8 cellular contexts compared by ENCODE assay signal in the genomic region with DNA sequence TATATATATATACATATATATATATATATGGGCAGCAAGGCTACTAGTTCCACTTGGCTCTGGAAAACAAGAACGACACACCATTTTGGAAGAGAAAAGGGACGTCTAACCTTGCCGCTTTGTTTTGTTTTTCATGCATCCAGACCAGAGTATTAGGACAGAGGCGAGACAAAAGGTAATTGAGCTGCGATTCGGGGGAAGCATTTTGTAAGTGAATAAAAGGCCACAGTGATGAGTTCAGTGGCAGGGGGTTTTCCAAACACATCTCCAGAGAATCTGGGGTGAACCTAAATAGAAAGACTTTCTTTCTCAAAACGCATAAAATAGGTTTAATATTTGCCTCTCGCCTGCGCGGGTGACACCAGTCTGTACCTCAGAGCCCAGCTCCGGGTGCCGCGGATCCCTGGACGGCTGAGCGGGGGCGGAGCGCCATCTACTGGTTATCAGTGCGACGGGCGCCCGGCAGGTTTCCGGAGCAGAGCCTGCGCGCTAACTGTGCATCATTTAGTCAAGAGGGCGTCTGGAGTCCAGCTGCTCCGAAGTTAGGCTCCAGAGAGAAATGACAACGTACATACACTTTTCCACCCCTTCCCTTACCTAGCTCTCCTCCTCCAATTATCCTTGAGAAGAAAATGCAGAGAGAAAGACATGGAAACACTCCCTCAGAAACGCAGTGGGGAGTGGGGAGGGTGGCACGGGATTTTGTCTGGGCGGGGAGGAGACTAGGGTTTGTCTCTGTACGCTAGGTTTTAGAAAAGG.
A peak's percentile ranks its signal among the peaks of the same experiment; 100 is the strongest.
DNase-seq lines count a peak whose midpoint lies in the region; ATAC-seq, FAIRE-seq and TF ChIP-seq lines count a peak whose summit lies in the region.

No MANE protein-coding gene starts in this region.

- H3K27me3 ChIP-seq in HCT116 (ENCODE audit: insufficient read depth, low read length) (peaks cover 16% of the 10 kb centered on the region; the same call in 1 of the 2 replicates), MM.1S (replicated peaks; ENCODE audit: insufficient read depth, low read length) (no peaks in the 10 kb centered on the region), SU-DHL-6 (ENCODE audit: low read length) (no peaks in the 10 kb centered on the region), cardiac muscle cell (no peaks in the 10 kb centered on the region)

- H3F3A ChIP-seq in MM.1S (ENCODE audit: insufficient read depth, low read length) (no peaks in the 10 kb centered on the region), SU-DHL-6 (ENCODE audit: insufficient read depth) (no peaks in the 10 kb centered on the region)

- no peaks in the 10 kb centered on the region for H3K36me3 ChIP-seq in HCT116 (ENCODE audit: control insufficient read depth in 1 of 2, insufficient read depth in 2 of 2, low read length in 2 of 2)
- H3K36me3 ChIP-seq in MM.1S (replicated peaks; ENCODE audit: insufficient read depth, low read length), result no peaks in the 10 kb centered on the region
- H3K36me3 ChIP-seq in SU-DHL-6 (ENCODE audit: low read length), result no peaks in the 10 kb centered on the region
- no peaks in the 10 kb centered on the region for H3K36me3 ChIP-seq in cardiac muscle cell

- H3K4me3 ChIP-seq in HCT116 (replicated peaks in 1 of 2; ENCODE audit: low read depth in 1 of 2, low read length in 2 of 2), result no peak overlapping the region
- peak overlapping the region; percentile 19; the same call in 1 of the 2 replicates for H3K4me3 ChIP-seq in MM.1S (ENCODE audit: low read length)
- no peak overlapping the region for H3K4me3 ChIP-seq in SU-DHL-6 (ENCODE audit: insufficient read depth, low read length, poor library complexity, severe bottlenecking)
- H3K4me3 ChIP-seq in cardiac muscle cell, result peak overlapping the region; percentile 14

- RAD21 ChIA-PET in HCT116 (lab: Charles Lee; ENCODE audit: low non-redundant PET in 1 of 2, low total read pairs in 2 of 2, uncharacterized antibody in 2 of 2, unreplicated experiment in 2 of 2), result interaction anchor here (0.5 to 0.6 kb wide), 2 partner anchors 288 to 297 kb away, joined by 3 to 6 read pairs; no protein-coding TSS in a partner anchor

- POLR2A ChIA-PET in GM10248 (lab: Yijun Ruan, JAX), result no interaction called here
- POLR2A ChIA-PET in HCT116 (lab: Charles Lee), result interaction anchor here (0.6 kb wide), 1 partner anchor 15 kb away, joined by 3 read pairs; no protein-coding TSS in a partner anchor

- peak overlapping the region; percentile 94 for H2AFZ ChIP-seq in HCT116 (ENCODE audit: low read depth, low read length, poor library complexity, severe bottlenecking)
- peak overlapping the region; percentile 29 for H2AFZ ChIP-seq in MM.1S (ENCODE audit: low read length)
- H2AFZ ChIP-seq in SU-DHL-6 (ENCODE audit: low read depth, low read length, severe bottlenecking), result peak overlapping the region; percentile 88

- H3K4me1 Mint-ChIP-seq in activated naive CD8-positive, alpha-beta T cell treated with anti-CD3 and anti-CD28 coated beads for 36 hours, result peaks cover 6% of the 10 kb centered on the region
- peaks cover 29% of the 10 kb centered on the region for H3K4me1 Mint-ChIP-seq in progenitor cell of endocrine pancreas (ENCODE audit: low read depth)

- no peak for FAIRE-seq in urothelium cell line (lab: Jason Lieb, UNC)

- TF ChIP-seq RAD21 in HCT116 (IDR thresholded peaks at IDR 0.05; ENCODE audit: low read depth), result peak; percentile 92

- peaks cover 47% of the 10 kb centered on the region for H3K27me3 Mint-ChIP-seq in activated naive CD8-positive, alpha-beta T cell treated with anti-CD3 and anti-CD28 coated beads for 36 hours
- H3K27me3 Mint-ChIP-seq in progenitor cell of endocrine pancreas, result peaks cover 15% of the 10 kb centered on the region

- H3K79me2 ChIP-seq in HCT116 (ENCODE audit: insufficient read depth, low read length) (no peaks in the 10 kb centered on the region), MM.1S (ENCODE audit: low read length) (no peaks in the 10 kb centered on the region), SU-DHL-6 (ENCODE audit: insufficient read depth, low read length) (no peaks in the 10 kb centered on the region)

- no peaks in the 10 kb centered on the region for H3K9me3 Mint-ChIP-seq in activated naive CD8-positive, alpha-beta T cell treated with anti-CD3 and anti-CD28 coated beads for 36 hours
- no peaks in the 10 kb centered on the region for H3K9me3 Mint-ChIP-seq in progenitor cell of endocrine pancreas (ENCODE audit: low read depth)

- H3K9me2 ChIP-seq in HCT116 (ENCODE audit: insufficient read depth), result no peaks in the 10 kb centered on the region
- no peaks in the 10 kb centered on the region for H3K9me2 ChIP-seq in MM.1S (replicated peaks; ENCODE audit: insufficient read depth, low read length)
- H3K9me2 ChIP-seq in SU-DHL-6 (replicated peaks; ENCODE audit: insufficient read depth, low read length), result no peaks in the 10 kb centered on the region

- CTCF ChIA-PET in GM10248 (lab: Yijun Ruan, JAX) (interaction anchor here (0.5 to 2.4 kb wide), 42 partner anchors 8 to 1921 kb away, joined by 3 to 22 read pairs (median 3); no protein-coding TSS in a partner anchor), HCT116 (lab: Charles Lee) (interaction anchor here (0.5 to 1.4 kb wide), 16 partner anchors 8 to 1806 kb away, joined by 3 to 8 read pairs (median 4); no protein-coding TSS in a partner anchor)

- H3K9ac ChIP-seq in HCT116 (ENCODE audit: low read length) (no peak overlapping the region), MM.1S (ENCODE audit: low read length) (no peak overlapping the region), SU-DHL-6 (ENCODE audit: low read length) (no peak overlapping the region)

- no peak overlapping the region for H3K27ac Mint-ChIP-seq in activated naive CD8-positive, alpha-beta T cell treated with anti-CD3 and anti-CD28 coated beads for 36 hours
- H3K27ac Mint-ChIP-seq in progenitor cell of endocrine pancreas, result peak overlapping the region; percentile 70

- H3K9me3 ChIP-seq in HCT116 (ENCODE audit: control insufficient read depth in 1 of 2, insufficient read depth in 1 of 2, low read depth in 1 of 2, low read length in 2 of 2) (no peaks in the 10 kb centered on the region), MM.1S (replicated peaks; ENCODE audit: insufficient read depth, low read length) (no peaks in the 10 kb centered on the region), SU-DHL-6 (ENCODE audit: insufficient read depth, low read length) (no peaks in the 10 kb centered on the region), cardiac muscle cell (ENCODE audit: low read depth) (no peaks in the 10 kb centered on the region)

- peak; percentile 87 for DNase-seq in GM10248 (ENCODE audit: extremely low spot score)
- DNase-seq in HCT116 (ENCODE audit: low read depth, low spot score), result peak; percentile 31
- DNase-seq in MM.1S, result peak; percentile 68
- DNase-seq in activated naive CD8-positive, alpha-beta T cell treated with anti-CD3 and anti-CD28 coated beads for 36 hours, result peak; percentile 84
- peak; percentile 83 to 84 for DNase-seq in cardiac muscle cell (ENCODE audit: low read depth in 1 of 2, low spot score in 1 of 2)
- peak; percentile 80 for DNase-seq in progenitor cell of endocrine pancreas (ENCODE audit: low spot score, unreplicated experiment)
- DNase-seq in urothelium cell line (ENCODE audit: low spot score), result peak; percentile 78

- H3K4me3 Mint-ChIP-seq in activated naive CD8-positive, alpha-beta T cell treated with anti-CD3 and anti-CD28 coated beads for 36 hours, result peak overlapping the region; percentile 26
- peak overlapping the region; percentile 67 for H3K4me3 Mint-ChIP-seq in progenitor cell of endocrine pancreas (ENCODE audit: low read depth)

- H4K20me1 ChIP-seq in HCT116 (ENCODE audit: insufficient read depth), result no peaks in the 10 kb centered on the region
- H4K20me1 ChIP-seq in MM.1S (ENCODE audit: insufficient read depth, low read length), result no peaks in the 10 kb centered on the region
- no peaks in the 10 kb centered on the region for H4K20me1 ChIP-seq in SU-DHL-6 (ENCODE audit: low read depth, low read length)

- H3K27ac ChIP-seq in HCT116 (ENCODE audit: low read depth, low read length) (no peak overlapping the region), MM.1S (ENCODE audit: low read length) (no peak overlapping the region), SU-DHL-6 (ENCODE audit: low read depth, low read length) (no peak overlapping the region), cardiac muscle cell (no peak overlapping the region)

- H3K4me1 ChIP-seq in HCT116 (ENCODE audit: control insufficient read depth in 1 of 2, insufficient read depth in 2 of 2, low read length in 2 of 2) (no peaks in the 10 kb centered on the region), MM.1S (ENCODE audit: low read length) (peaks cover 4% of the 10 kb centered on the region; the same call in 1 of the 2 replicates), cardiac muscle cell (ENCODE audit: low read depth) (no peaks in the 10 kb centered on the region)

- peak; percentile 98 for TF ChIP-seq CTCF in GM10248 (IDR thresholded peaks at IDR 0.05; ENCODE audit: control extremely low read depth, extremely low read depth, low read depth, missing control alignments)
- peak; percentile 60 to 97 (median 90) for TF ChIP-seq CTCF in HCT116 (IDR thresholded peaks at IDR 0.05 in 2 of 3, conservative IDR thresholded peaks at IDR 0.05 in 1 of 3; ENCODE audit: borderline replicate concordance in 1 of 3, insufficient read depth in 1 of 3, low read depth in 2 of 3, low read length in 2 of 3)
- TF ChIP-seq CTCF in MM.1S (IDR thresholded peaks at IDR 0.05; ENCODE audit: low read length), result peak; percentile 97
- TF ChIP-seq CTCF in SU-DHL-6 (IDR thresholded peaks at IDR 0.05; ENCODE audit: insufficient read depth, low read length, poor library complexity, severe bottlenecking), result peak; percentile 93
- peak; percentile 90 for TF ChIP-seq CTCF in cardiac muscle cell (IDR thresholded peaks at IDR 0.05; ENCODE audit: low read depth, low read length)
- peak; percentile 99 for TF ChIP-seq CTCF in progenitor cell of endocrine pancreas (IDR thresholded peaks at IDR 0.05; ENCODE audit: unreplicated experiment)

- H3K36me3 Mint-ChIP-seq in activated naive CD8-positive, alpha-beta T cell treated with anti-CD3 and anti-CD28 coated beads for 36 hours, result no peaks in the 10 kb centered on the region
- no peaks in the 10 kb centered on the region for H3K36me3 Mint-ChIP-seq in progenitor cell of endocrine pancreas (ENCODE audit: insufficient read depth)

- TF ChIP-seq POLR2A in HCT116 (IDR thresholded peaks at IDR 0.05; ENCODE audit: borderline replicate concordance, extremely low read depth, insufficient read depth, insufficient read length), result no peak

- H3K4me2 ChIP-seq in HCT116 (ENCODE audit: low read length) (peak overlapping the region; percentile 48), MM.1S (ENCODE audit: low read depth, low read length) (peak overlapping the region; percentile 55), SU-DHL-6 (ENCODE audit: low read depth, low read length, poor library complexity, severe bottlenecking) (peak overlapping the region; percentile 50)

- intact Hi-C loops in HCT116 (cut with micrococcal nuclease), result loop anchor here (1.0 to 5.0 kb wide), 4 partner anchors 932 to 1497 kb away; no protein-coding TSS in a partner anchor

- ATAC-seq in HCT116, result peak; percentile 100

- no TSS peak for BruUV-seq in HCT116 (replicated peaks; lab: Mats Ljungman, UMichigan)

TF ChIP-seq in HCT116, 20 proteins besides CTCF, POLR2A, EP300 and RAD21 (continues in another document):
- no peak for TF ChIP-seq ELF1 (IDR thresholded peaks at IDR 0.05; ENCODE audit: borderline replicate concordance, low read depth)
- TF ChIP-seq, protein P1, sequence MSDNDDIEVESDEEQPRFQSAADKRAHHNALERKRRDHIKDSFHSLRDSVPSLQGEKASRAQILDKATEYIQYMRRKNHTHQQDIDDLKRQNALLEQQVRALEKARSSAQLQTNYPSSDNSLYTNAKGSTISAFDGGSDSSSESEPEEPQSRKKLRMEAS (IDR thresholded peaks at IDR 0.05), result no peak

Comparison
In these comparisons a context has a peak if more than half of its experiments do, and no peak if none do; other contexts are left out.
1. DNase-seq: peak in every context shown above with its lines; median percentile 87 in GM10248; 84 in activated naive CD8-positive, alpha-beta T cell treated with anti-CD3 and anti-CD28 coated beads for 36 hours; 84 in cardiac muscle cell; 80 in progenitor cell of endocrine pancreas; 78 in urothelium cell line; 68 in MM.1S; 31 in HCT116.
2. H2AFZ ChIP-seq: peak in every context shown above with its lines; median percentile 94 in HCT116; 88 in SU-DHL-6; 29 in MM.1S.
3. H3K4me3 ChIP-seq: peak in MM.1S (single experiment) and cardiac muscle cell (single experiment); none in HCT116 (0 of 2) and SU-DHL-6 (single experiment).
4. Peak in every context shown above with its lines, with median percentiles within 50 percentile points of each other: CTCF ChIP-seq and H3K4me2 ChIP-seq.